Comparison of ENCODE assay signal across 25 cellular contexts in genomic region chr20:16918366-16918765, GRCh38.
"Had no signal": no experiment of that assay in that cellular context is flagged by ENCODE, and none has a peak within 500 bp of the region (broad histone marks: within the 10 kb centered on the region; RNA-seq: fewer than 3 reads in every experiment).

No MANE protein-coding gene starts in this region.

- H3K9ac ChIP-seq: neural progenitor cell, parathyroid adenoma had no signal

- H3K4me2 ChIP-seq: neural progenitor cell had no signal

- H3K27ac ChIP-seq: neural progenitor cell, ovary, parathyroid adenoma, psoas muscle, right lobe of liver, sigmoid colon, stomach, suprapubic skin, testis, tibial artery, transverse colon, upper lobe of right lung, uterus had no signal

- ATAC-seq: natural killer cell; psoas muscle; right cardiac atrium; right lobe of liver; stimulated activated effector memory CD8-positive, alpha-beta T cell treated with anti-CD3 and anti-CD28 coated beads, Interleukin-12 subunit alpha, Interleukin-12 subunit beta, amount 100 ng/mL, for 72 hours; stimulated activated naive B cell treated with anti-CD40 and anti-IgM and Interleukin-4, amounts not matched to agents 10 μg/mL and 1 μg/mL and 100 μg/mL, for 72 hours; upper lobe of right lung had no signal

- H3K4me1 ChIP-seq: parathyroid adenoma, psoas muscle, right lobe of liver, sigmoid colon, stomach, suprapubic skin, testis, transverse colon, upper lobe of right lung, uterus had no signal

- DNase-seq: natural killer cell; occipital lobe; ovary; posterior cingulate gyrus; psoas muscle; right cardiac atrium; right lobe of liver; sigmoid colon; small intestine; stimulated activated CD4-positive, alpha-beta T cell treated with anti-CD3 and anti-CD28 coated beads, Interleukin-15, amount 100 ng/mL, for 24 hours; stimulated activated CD4-positive, alpha-beta T cell treated with anti-CD3 and anti-CD28 coated beads, Interleukin-2, amount 100 ng/mL, for 24 hours; stimulated activated CD4-positive, alpha-beta T cell treated with anti-CD3 and anti-CD28 coated beads, Interleukin-2, amount 100 ng/mL, for 48 hours; stimulated activated CD4-positive, alpha-beta T cell treated with anti-CD3 and anti-CD28 coated beads, Interleukin-4, amount 100 ng/mL, for 24 hours; stimulated activated naive B cell treated with anti-CD40 and anti-IgM and Interleukin-4, amounts not matched to agents 10 μg/mL and 1 μg/mL and 100 μg/mL, for 72 hours; stimulated activated naive CD4-positive, alpha-beta T cell treated with Interleukin-2 at 50 U/mL for 16 hours; stomach; testis; tibial artery; transverse colon; upper lobe of right lung; uterus had no signal

- H2AFZ ChIP-seq: neural progenitor cell, parathyroid adenoma had no signal

- H3K36me3 ChIP-seq: neural progenitor cell, ovary, right lobe of liver, sigmoid colon, stomach, suprapubic skin, tibial artery, transverse colon, upper lobe of right lung, uterus had no signal

- H3K9me3 ChIP-seq: ovary, psoas muscle, right lobe of liver, sigmoid colon, suprapubic skin, testis, tibial artery, transverse colon, upper lobe of right lung, uterus had no signal

- H3K27me3 ChIP-seq: neural progenitor cell, ovary, right lobe of liver, sigmoid colon, stomach, suprapubic skin, testis, tibial artery, transverse colon, upper lobe of right lung, uterus had no signal

- H3K4me3 ChIP-seq: neural progenitor cell, ovary, psoas muscle, right lobe of liver, sigmoid colon, stomach, suprapubic skin, testis, tibial artery, transverse colon, upper lobe of right lung, uterus had no signal
